Comparison of ENCODE assay signal across 17 cellular contexts in genomic region chr1:58887059-58887458, GRCh38.
DNase-seq lines count a peak whose midpoint lies in the region; ATAC-seq, FAIRE-seq and TF ChIP-seq lines count a peak whose summit lies in the region.
"Had no signal": no experiment of that assay in that cellular context is flagged by ENCODE, and none has a peak within 500 bp of the region (broad histone marks: within the 10 kb centered on the region; RNA-seq: fewer than 3 reads in every experiment).

No MANE protein-coding gene starts in this region.

- H3K36me3 ChIP-seq in heart left ventricle (no peaks in the 10 kb centered on the region), parathyroid adenoma (ENCODE audit: control insufficient read depth, insufficient read depth, low read length) (no peaks in the 10 kb centered on the region), aorta (ENCODE audit: control insufficient read depth in 1 of 2, insufficient read depth in 2 of 2, low read length in 1 of 2) (no peaks in the 10 kb centered on the region)

- H3K4me1 ChIP-seq in heart left ventricle (peaks cover 5 to 72% (median 43%) of the 10 kb centered on the region in 12 donors), parathyroid adenoma (peaks cover 58% of the 10 kb centered on the region), aorta (ENCODE audit: control insufficient read depth in 1 of 2, insufficient read depth in 2 of 2, low read length in 2 of 2) (peaks cover 2 to 4% of the 10 kb centered on the region in 2 donors)

- TF ChIP-seq CTCF in heart left ventricle (IDR thresholded peaks at IDR 0.05) (no peak), foreskin fibroblast (IDR thresholded peaks at IDR 0.05; ENCODE audit: low read depth, low read length) (no peak), parathyroid adenoma (IDR thresholded peaks at IDR 0.05) (no peak)

- peaks cover 37% of the 10 kb centered on the region for H3K4me1 Mint-ChIP-seq in activated T-cell treated with anti-CD3 and anti-CD28 coated beads, Interleukin-2, amount 50 U/mL, for 24 hours (ENCODE audit: low read depth)

- DNase-seq in heart left ventricle = no peak
- no peak for DNase-seq in cardiac septum (ENCODE audit: low spot score)
- DNase-seq in foreskin fibroblast = peak; percentile 75 to 78
- no peak for DNase-seq in aorta
- no peak for DNase-seq in GM19239 (ENCODE audit: insufficient read length, low spot score)
- no peak for DNase-seq in activated T-cell treated with anti-CD3 and anti-CD28 coated beads, Interleukin-2, amount 50 U/mL, for 24 hours
- no peak for DNase-seq in germinal center (ENCODE audit: low spot score)
- DNase-seq: ACHN; dermis blood vessel endothelial cell; NCI-H2107; NCI-H82; stimulated activated CD4-positive, alpha-beta T cell treated with anti-CD3 and anti-CD28 coated beads, Interleukin-2, amount 100 ng/mL, for 24 hours; stimulated activated CD8-positive, alpha-beta memory T cell treated with anti-CD3 and anti-CD28 coated beads, Interleukin-4, amount 100 ng/mL, for 48 hours; T-helper 17 cell had no signal

- H3K27ac ChIP-seq in heart left ventricle = peak overlapping the region in 10 of 12 donors; percentile 4 to 85 (median 50)
- peak overlapping the region; percentile 99 for H3K27ac ChIP-seq in parathyroid adenoma
- H3K27ac ChIP-seq in aorta (ENCODE audit: low read depth in 1 of 2, low read length in 2 of 2) = peak overlapping the region in 1 of 2 donors; percentile 77

- no peaks in the 10 kb centered on the region for H3K36me3 Mint-ChIP-seq in activated T-cell treated with anti-CD3 and anti-CD28 coated beads, Interleukin-2, amount 50 U/mL, for 24 hours (ENCODE audit: low read depth)
- H3K36me3 Mint-ChIP-seq: activated naive CD8-positive, alpha-beta T cell had no signal

- H3K79me2 ChIP-seq in parathyroid adenoma = no peaks in the 10 kb centered on the region

- H3K9ac ChIP-seq in parathyroid adenoma = no peak overlapping the region

- H2AFZ ChIP-seq in parathyroid adenoma = no peak overlapping the region

- no peaks in the 10 kb centered on the region for H3K9me3 Mint-ChIP-seq in activated T-cell treated with anti-CD3 and anti-CD28 coated beads, Interleukin-2, amount 50 U/mL, for 24 hours
- H3K9me3 Mint-ChIP-seq: GM23338 had no signal

- H3K27me3 ChIP-seq in heart left ventricle (no peaks in the 10 kb centered on the region), parathyroid adenoma (ENCODE audit: control insufficient read depth, insufficient read depth, low read length) (no peaks in the 10 kb centered on the region), aorta (ENCODE audit: control insufficient read depth in 1 of 2, insufficient read depth in 2 of 2, low read length in 1 of 2) (no peaks in the 10 kb centered on the region)

- FAIRE-seq in GM19239 (lab: Jason Lieb, UNC) = no peak

- H3K4me3 ChIP-seq in heart left ventricle (no peak overlapping the region), foreskin fibroblast (ENCODE audit: low read depth in 1 of 2, low read length in 2 of 2) (no peak overlapping the region), parathyroid adenoma (ENCODE audit: low read depth, low read length) (no peak overlapping the region), aorta (ENCODE audit: low read length in 2 of 2) (no peak overlapping the region)
- H3K4me3 ChIP-seq: GM23338 had no signal

- peak in 1 of 4 donors; percentile 4 for ATAC-seq in heart left ventricle
- ATAC-seq in aorta (ENCODE audit: low FRiP score) = peak; percentile 11
- ATAC-seq: GM23338, T-helper 17 cell had no signal

- H3K4me3 Mint-ChIP-seq in activated T-cell treated with anti-CD3 and anti-CD28 coated beads, Interleukin-2, amount 50 U/mL, for 24 hours = no peak overlapping the region
- H3K4me3 Mint-ChIP-seq: activated naive CD8-positive, alpha-beta T cell; GM23338; T-helper 17 cell had no signal

- intact Hi-C loops in heart left ventricle (cut with DNase I) (loop anchor here in 1 of 10 donors (5.0 kb wide), 1 partner anchor 65 kb away; no protein-coding TSS in a partner anchor), cardiac septum (cut with DNase I) (no loop called here), aorta (cut with DNase I) (loop anchor here in 1 of 2 donors (5.0 to 10.0 kb wide), 2 partner anchors 70 to 818 kb away; no protein-coding TSS in a partner anchor)

- no peaks in the 10 kb centered on the region for H3K27me3 Mint-ChIP-seq in activated T-cell treated with anti-CD3 and anti-CD28 coated beads, Interleukin-2, amount 50 U/mL, for 24 hours
- H3K27me3 Mint-ChIP-seq: activated naive CD8-positive, alpha-beta T cell had no signal

- no peaks in the 10 kb centered on the region for H3K9me3 ChIP-seq in heart left ventricle
- H3K9me3 ChIP-seq in parathyroid adenoma (ENCODE audit: control insufficient read depth, low read length) = no peaks in the 10 kb centered on the region
- no peaks in the 10 kb centered on the region for H3K9me3 ChIP-seq in aorta (ENCODE audit: control insufficient read depth, low read length)

- H3K4me2 ChIP-seq in parathyroid adenoma (ENCODE audit: low read length) = no peak overlapping the region
- H3K4me2 ChIP-seq: GM23338 had no signal

- TF ChIP-seq POLR2A in heart left ventricle (IDR thresholded peaks at IDR 0.05) = no peak

- no peak overlapping the region for H3K27ac Mint-ChIP-seq in activated T-cell treated with anti-CD3 and anti-CD28 coated beads, Interleukin-2, amount 50 U/mL, for 24 hours
- H3K27ac Mint-ChIP-seq: activated naive CD8-positive, alpha-beta T cell; GM23338; T-helper 17 cell had no signal

Comparison
In these comparisons a context has a peak if more than half of its experiments do, and no peak if none do; other contexts are left out.
1. DNase-seq: peak in foreskin fibroblast (2 of 2); none in heart left ventricle (0 of 5), cardiac septum (single experiment), aorta (0 of 2), GM19239 (single experiment), activated T-cell treated with anti-CD3 and anti-CD28 coated beads, Interleukin-2, amount 50 U/mL, for 24 hours (single experiment) and germinal center (single experiment).